Comparison of ENCODE assay signal across 21 cellular contexts in genomic region chr22:23102776-23103175, GRCh38. TPM values are rescaled to one million over a fixed set of nuclear protein-coding genes. Genes with fewer than 3 reads are reported as not detected.
"Had no signal": no experiment of that assay in that cellular context is flagged by ENCODE, and none has a peak within 500 bp of the region (broad histone marks: within the 10 kb centered on the region; RNA-seq: fewer than 3 reads in every experiment).

No MANE protein-coding gene starts in this region.

- ATAC-seq: heart right ventricle; left colon; naive thymus-derived CD4-positive, alpha-beta T cell; sciatic nerve; stimulated activated memory B cell treated with anti-CD40 and anti-IgM and Interleukin-4, amounts not matched to agents 10 μg/mL and 1 μg/mL and 100 μg/mL, for 72 hours had no signal

- H3K4me3 ChIP-seq: heart right ventricle had no signal

- DNase-seq: activated CD4-positive, alpha-beta T cell treated with anti-CD3 and anti-CD28 coated beads for 4 hours; activated CD4-positive, alpha-beta T cell treated with anti-CD3 and anti-CD28 coated beads, Interleukin-2, amount 50 U/mL, for 48 hours; activated CD4-positive, CD25-positive, alpha-beta regulatory T cell; activated CD8-positive, alpha-beta memory T cell treated with anti-CD3 and anti-CD28 coated beads, Interleukin-2, amount 50 U/mL, for 48 hours; activated naive CD4-positive, alpha-beta T cell treated with Interleukin-2 at 50 U/mL for 16 hours; activated naive CD8-positive, alpha-beta T cell treated with anti-CD3 and anti-CD28 coated beads for 36 hours; activated T-cell treated with anti-CD3 and anti-CD28 coated beads, Interleukin-2, amount 50 U/mL, for 48 hours; heart right ventricle; islet precursor cell; left colon; mesendoderm; naive thymus-derived CD4-positive, alpha-beta T cell; small intestine; stimulated activated CD4-positive, alpha-beta T cell treated with anti-CD3 and anti-CD28 coated beads, Interleukin-2, amount 100 ng/mL, for 24 hours had no signal

- H3K27me3 Mint-ChIP-seq: activated naive CD8-positive, alpha-beta T cell treated with anti-CD3 and anti-CD28 coated beads for 36 hours; naive thymus-derived CD4-positive, alpha-beta T cell; stimulated activated memory B cell treated with anti-CD40 and anti-IgM and Interleukin-4, amounts not matched to agents 10 μg/mL and 1 μg/mL and 100 μg/mL, for 72 hours had no signal

- H3K4me1 Mint-ChIP-seq: activated naive CD8-positive, alpha-beta T cell treated with anti-CD3 and anti-CD28 coated beads for 36 hours; naive thymus-derived CD4-positive, alpha-beta T cell; neural crest cell; stimulated activated memory B cell treated with anti-CD40 and anti-IgM and Interleukin-4, amounts not matched to agents 10 μg/mL and 1 μg/mL and 100 μg/mL, for 72 hours had no signal

- H3K36me3 Mint-ChIP-seq: activated naive CD8-positive, alpha-beta T cell treated with anti-CD3 and anti-CD28 coated beads for 36 hours; naive thymus-derived CD4-positive, alpha-beta T cell; stimulated activated memory B cell treated with anti-CD40 and anti-IgM and Interleukin-4, amounts not matched to agents 10 μg/mL and 1 μg/mL and 100 μg/mL, for 72 hours had no signal

- H3K36me3 ChIP-seq: heart right ventricle had no signal

- H3K9me3 ChIP-seq: heart right ventricle had no signal

- H3K27ac Mint-ChIP-seq: activated naive CD8-positive, alpha-beta T cell treated with anti-CD3 and anti-CD28 coated beads for 36 hours; stimulated activated memory B cell treated with anti-CD40 and anti-IgM and Interleukin-4, amounts not matched to agents 10 μg/mL and 1 μg/mL and 100 μg/mL, for 72 hours; T-helper 1 cell treated with Interleukin-12 subunit alpha and Interleukin-12 subunit beta and Interleukin-4 antibody, amounts not matched to agents 30 μg/mL and 1 μg/mL, for 36 hours had no signal

- H3K27me3 ChIP-seq: heart right ventricle had no signal

- H3K9me3 Mint-ChIP-seq: activated naive CD8-positive, alpha-beta T cell treated with anti-CD3 and anti-CD28 coated beads for 36 hours; naive thymus-derived CD4-positive, alpha-beta T cell; neural crest cell; stimulated activated memory B cell treated with anti-CD40 and anti-IgM and Interleukin-4, amounts not matched to agents 10 μg/mL and 1 μg/mL and 100 μg/mL, for 72 hours; T-helper 1 cell treated with Interleukin-12 subunit alpha and Interleukin-12 subunit beta and Interleukin-4 antibody, amounts not matched to agents 30 μg/mL and 1 μg/mL, for 36 hours had no signal

- H3K4me3 Mint-ChIP-seq: activated naive CD8-positive, alpha-beta T cell treated with anti-CD3 and anti-CD28 coated beads for 36 hours; naive thymus-derived CD4-positive, alpha-beta T cell; neural crest cell; stimulated activated memory B cell treated with anti-CD40 and anti-IgM and Interleukin-4, amounts not matched to agents 10 μg/mL and 1 μg/mL and 100 μg/mL, for 72 hours; T-helper 1 cell treated with Interleukin-12 subunit alpha and Interleukin-12 subunit beta and Interleukin-4 antibody, amounts not matched to agents 30 μg/mL and 1 μg/mL, for 36 hours had no signal

- H3K27ac ChIP-seq: heart right ventricle had no signal

RNA-seq across cellular contexts. Expression of gene GNAZ, which starts 32.5 kb away (rescaled TPM):
- polyA plus RNA-seq: naive thymus-derived CD4-positive, alpha-beta T cell had no signal

RNA-seq across cellular contexts. Expression of gene RSPH14, which starts 39.0 kb away (rescaled TPM):
- total RNA-seq: activated CD8-positive, alpha-beta memory T cell treated with anti-CD3 and anti-CD28 coated beads for 36 hours; bronchial epithelial cell; osteoblast had no signal
